Comparison of ENCODE assay signal across 15 cellular contexts in the genomic region with DNA sequence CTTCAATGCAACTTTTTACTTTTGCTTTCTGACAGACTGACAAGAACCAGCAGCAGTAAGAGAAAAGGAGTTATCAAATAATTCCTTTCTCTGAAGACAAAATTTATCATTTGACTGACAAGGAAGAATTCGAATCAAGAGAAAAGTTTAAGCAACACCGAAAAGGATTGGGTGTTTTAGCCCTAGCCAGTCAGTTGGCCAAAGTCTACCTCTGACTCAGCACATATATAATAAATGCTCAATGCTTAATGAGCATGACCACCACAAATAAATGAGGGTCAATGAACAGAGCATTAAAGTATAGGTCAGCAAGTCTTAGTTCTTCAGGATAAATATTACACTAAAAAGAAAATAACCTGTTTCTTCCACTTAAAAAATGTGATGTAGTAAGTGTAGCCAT. TPM values are rescaled to one million over a fixed set of nuclear protein-coding genes. Genes with fewer than 3 reads are reported as not detected.
DNase-seq lines count a peak whose midpoint lies in the region; ATAC-seq and TF ChIP-seq lines count a peak whose summit lies in the region.
"Had no signal": no experiment of that assay in that cellular context is flagged by ENCODE, and none has a peak within 500 bp of the region (broad histone marks: within the 10 kb centered on the region; RNA-seq: fewer than 3 reads in every experiment).

No MANE protein-coding gene starts in this region.

- H3K36me3 ChIP-seq in A673 (ENCODE audit: insufficient read depth, low read length, poor library complexity, severe bottlenecking) (no peaks in the 10 kb centered on the region), endocrine pancreas (ENCODE audit: control insufficient read depth, insufficient read depth, low read length) (no peaks in the 10 kb centered on the region), thyroid gland (no peaks in the 10 kb centered on the region)
- H3K36me3 ChIP-seq: BE2C, HAP-1 had no signal

- no peak for TF ChIP-seq CTCF in A673 (conservative IDR thresholded peaks at IDR 0.05; ENCODE audit: low read depth, low read length)
- TF ChIP-seq CTCF in thyroid gland (IDR thresholded peaks at IDR 0.05): no peak

- WGBS in thyroid gland, 2 donors: 82% methylated on average over 2 of the region's 2 CpGs

- ATAC-seq in GM21576 (IDR thresholded peaks at IDR 0.05; ENCODE audit: unreplicated experiment): no peak

- no peaks in the 10 kb centered on the region for H3K27me3 ChIP-seq in A673 (replicated peaks; ENCODE audit: insufficient read depth, low read depth, low read length, poor library complexity)
- H3K27me3 ChIP-seq in endocrine pancreas (ENCODE audit: control insufficient read depth, insufficient read depth, low read length): no peaks in the 10 kb centered on the region
- no peaks in the 10 kb centered on the region for H3K27me3 ChIP-seq in thyroid gland
- H3K27me3 ChIP-seq: BE2C had no signal

- POLR2A ChIA-PET in A673 (lab: Charles Lee; ENCODE audit: low non-redundant PET): interaction anchor here (0.6 kb wide), 1 partner anchor 12 kb away, joined by 3 read pairs; no protein-coding TSS in a partner anchor

- no peak for TF ChIP-seq POLR2A in thyroid gland (IDR thresholded peaks at IDR 0.05)

- H3K9ac ChIP-seq in endocrine pancreas (ENCODE audit: control insufficient read depth, insufficient read depth, low read length): no peak overlapping the region

- H3K4me1 ChIP-seq in A673 (ENCODE audit: insufficient read depth, low read length, poor library complexity, severe bottlenecking) (peaks cover 75% of the 10 kb centered on the region), endocrine pancreas (ENCODE audit: control insufficient read depth, insufficient read depth, low read length) (peaks cover 15% of the 10 kb centered on the region), thyroid gland (no peaks in the 10 kb centered on the region)
- H3K4me1 ChIP-seq: HAP-1 had no signal

- H3K9me3 ChIP-seq in A673 (ENCODE audit: low read depth, low read length, poor library complexity, severe bottlenecking): no peaks in the 10 kb centered on the region
- no peaks in the 10 kb centered on the region for H3K9me3 ChIP-seq in endocrine pancreas (ENCODE audit: control insufficient read depth, low read length)
- H3K9me3 ChIP-seq in thyroid gland: no peaks in the 10 kb centered on the region
- H3K9me3 ChIP-seq: BE2C, HAP-1 had no signal

- peak; percentile 44 for DNase-seq in A673 (ENCODE audit: low spot score)
- peak; percentile 22 for DNase-seq in NCI-H69 (lab: John Stamatoyannopoulos, UW)
- peak; percentile 67 for DNase-seq in renal cortical epithelial cell (ENCODE audit: low read depth)
- no peak for DNase-seq in T-helper 2 cell
- DNase-seq in thyroid gland: no peak
- DNase-seq: BE2C; CD4-positive, alpha-beta memory T cell; DND-41; GF-D8; IMR-90 had no signal

- H3K27ac ChIP-seq in A673 (ENCODE audit: low read depth, low read length, poor library complexity, severe bottlenecking) (peak overlapping the region; percentile 73), thyroid gland (no peak overlapping the region)
- H3K27ac ChIP-seq: C4-2B had no signal

- H3K4me3 ChIP-seq in A673 (ENCODE audit: low read depth, low read length, poor library complexity, severe bottlenecking) (peak overlapping the region; percentile 15), endocrine pancreas (ENCODE audit: control insufficient read depth, insufficient read depth, low read length) (peak overlapping the region; percentile 59), thyroid gland (replicated peaks in 1 of 3) (no peak overlapping the region)
- H3K4me3 ChIP-seq: HAP-1 had no signal

- TSS peak; percentile 94 for BruUV-seq in A673 (replicated peaks; lab: Mats Ljungman, UMichigan)

- CTCF ChIA-PET in A673 (lab: Charles Lee): no interaction called here

- intact Hi-C loops in A673 (cut with micrococcal nuclease; ENCODE audit: unreplicated experiment) (loop anchor here (10.0 kb wide), 1 partner anchor 152 kb away; no protein-coding TSS in a partner anchor), thyroid gland (cut with DNase I) (no loop called here)

RNA-seq across cellular contexts. Expression of a gene that starts 36.6 kb away (rescaled TPM):
- total RNA-seq in A673 (2021): 8.0 and 10.7 TPM in 2 replicates
- total RNA-seq in renal cortical epithelial cell: 0.05 and 1.0 TPM in 2 replicates
- 1 to 10 TPM; 1.2 to 9.7 (median 5.6) TPM for total RNA-seq in thyroid gland
- total RNA-seq: CD4-positive, alpha-beta memory T cell; HT-29; IMR-90 had no signal

Comparison
In these comparisons a context has a peak if more than half of its experiments do, and no peak if none do; other contexts are left out.
1. DNase-seq: peak in A673 (single experiment), NCI-H69 (single experiment) and renal cortical epithelial cell (single experiment); none in T-helper 2 cell (0 of 5) and thyroid gland (0 of 2).
2. H3K4me3 ChIP-seq: peak in A673 (single experiment) and endocrine pancreas (single experiment); none in thyroid gland (0 of 3).